ENCODE assay signal across 8 cellular contexts in genomic region chr12:53052419-53053222, GRCh38. TPM values are rescaled to one million over a fixed set of nuclear protein-coding genes. Genes with fewer than 3 reads are reported as not detected.
DNase-seq lines count a peak whose midpoint lies in the region; ATAC-seq and TF ChIP-seq lines count a peak whose summit lies in the region.

No MANE protein-coding gene starts in this region.

- TF ChIP-seq CTCF in SK-N-SH (IDR thresholded peaks at IDR 0.05) (no peak), WERI-Rb-1 (IDR thresholded peaks at IDR 0.05; ENCODE audit: low read depth, low read length) (no peak)

- H3K27me3 ChIP-seq in SK-N-SH (ENCODE audit: insufficient read depth) (no peaks in the 10 kb centered on the region), WERI-Rb-1 (ENCODE audit: insufficient read depth, low read depth, severe bottlenecking) (no peaks in the 10 kb centered on the region)

- peaks cover 18% of the 10 kb centered on the region for H3K4me1 Mint-ChIP-seq in activated T-helper 2 cell treated with anti-CD3 and anti-CD28 coated beads, Interferon-gamma antibody, Interleukin-2, Interleukin-4, amounts not matched to agents 10 μg/mL and 5 μg/mL and 100 μg/mL, durations not matched to agents 14 hours and 24 hours and 36 hours (ENCODE audit: low read depth)

- DNase-seq in GM03348 (ENCODE audit: low spot score), result peak; percentile 87
- DNase-seq in SK-N-SH, result no peak
- DNase-seq in cardiac septum (ENCODE audit: low spot score), result peak; percentile 94
- peak; percentile 59 for DNase-seq in renal cortical epithelial cell (ENCODE audit: low read depth)
- no peak for DNase-seq in activated T-helper 2 cell treated with anti-CD3 and anti-CD28 coated beads, Interferon-gamma antibody, Interleukin-2, Interleukin-4, amounts not matched to agents 10 μg/mL and 5 μg/mL and 100 μg/mL, durations not matched to agents 14 hours and 24 hours and 36 hours (ENCODE audit: low spot score)
- no peak for DNase-seq in NOMO-1 (lab: John Stamatoyannopoulos, UW; ENCODE audit: unreplicated experiment in 2 of 2)
- no peak for DNase-seq in WERI-Rb-1

- H3K9me2 ChIP-seq in SK-N-SH, result no peaks in the 10 kb centered on the region

- peak overlapping the region; percentile 99; the same call in 1 of the 2 replicates for H3K4me2 ChIP-seq in SK-N-SH

- no peak overlapping the region for H3K27ac Mint-ChIP-seq in activated T-helper 2 cell treated with anti-CD3 and anti-CD28 coated beads, Interferon-gamma antibody, Interleukin-2, Interleukin-4, amounts not matched to agents 10 μg/mL and 5 μg/mL and 100 μg/mL, durations not matched to agents 14 hours and 24 hours and 36 hours

- H3K9me3 Mint-ChIP-seq in activated T-helper 2 cell treated with anti-CD3 and anti-CD28 coated beads, Interferon-gamma antibody, Interleukin-2, Interleukin-4, amounts not matched to agents 10 μg/mL and 5 μg/mL and 100 μg/mL, durations not matched to agents 14 hours and 24 hours and 36 hours, result no peaks in the 10 kb centered on the region

- no peak overlapping the region for H3K4me3 Mint-ChIP-seq in activated T-helper 2 cell treated with anti-CD3 and anti-CD28 coated beads, Interferon-gamma antibody, Interleukin-2, Interleukin-4, amounts not matched to agents 10 μg/mL and 5 μg/mL and 100 μg/mL, durations not matched to agents 14 hours and 24 hours and 36 hours (ENCODE audit: low read depth)

- no peaks in the 10 kb centered on the region for H3K9me3 ChIP-seq in SK-N-SH
- H3K9me3 ChIP-seq in WERI-Rb-1 (ENCODE audit: severe bottlenecking), result no peaks in the 10 kb centered on the region

- no peak for TF ChIP-seq RAD21 in SK-N-SH (IDR thresholded peaks at IDR 0.05; ENCODE audit: low read length)

- H3K36me3 ChIP-seq in SK-N-SH (replicated peaks in 1 of 2; ENCODE audit: control insufficient read depth in 1 of 2, insufficient read depth in 2 of 2, low read length in 1 of 2), result peaks cover 6 to 22% of the 10 kb centered on the region in 2 experiments
- H3K36me3 ChIP-seq in WERI-Rb-1, result no peaks in the 10 kb centered on the region

- H3K27ac ChIP-seq in SK-N-SH (ENCODE audit: low read depth in 2 of 2, low read length in 1 of 2) (peak overlapping the region; percentile 35 to 98; a peak in 3 of 4 replicates), WERI-Rb-1 (no peak overlapping the region)

- H3K27me3 Mint-ChIP-seq in activated T-helper 2 cell treated with anti-CD3 and anti-CD28 coated beads, Interferon-gamma antibody, Interleukin-2, Interleukin-4, amounts not matched to agents 10 μg/mL and 5 μg/mL and 100 μg/mL, durations not matched to agents 14 hours and 24 hours and 36 hours (ENCODE audit: low read depth), result no peaks in the 10 kb centered on the region

- peaks cover 33% of the 10 kb centered on the region for H3F3A ChIP-seq in SK-N-SH (replicated peaks; ENCODE audit: insufficient read depth)

- no peaks in the 10 kb centered on the region for H3K36me3 Mint-ChIP-seq in activated T-helper 2 cell treated with anti-CD3 and anti-CD28 coated beads, Interferon-gamma antibody, Interleukin-2, Interleukin-4, amounts not matched to agents 10 μg/mL and 5 μg/mL and 100 μg/mL, durations not matched to agents 14 hours and 24 hours and 36 hours (ENCODE audit: low read depth)

- H4K20me1 ChIP-seq in SK-N-SH (ENCODE audit: insufficient read depth), result no peaks in the 10 kb centered on the region

- WGBS in SK-N-SH (ENCODE audit: low lambda C conversion rate), result 40% methylated on average over 8 of the region's 11 CpGs

- ATAC-seq in HG02981 (IDR thresholded peaks at IDR 0.05; ENCODE audit: unreplicated experiment), result no peak

- CTCF ChIA-PET in SK-N-SH (lab: Yijun Ruan, JAX), result interaction anchor here (0.8 to 13.8 kb wide), 7 partner anchors 11 to 269 kb away, joined by 3 to 182 read pairs (median 4); no protein-coding TSS in a partner anchor

- H3K4me3 ChIP-seq in SK-N-SH (ENCODE audit: low read depth in 2 of 2, low read length in 1 of 2) (peak overlapping the region in 1 of 2 experiments; percentile 13; a peak in 2 of 4 replicates), WERI-Rb-1 (ENCODE audit: low read depth, low read length) (no peak overlapping the region)

- peaks cover 39 to 63% of the 10 kb centered on the region in 2 experiments for H3K4me1 ChIP-seq in SK-N-SH (ENCODE audit: control insufficient read depth in 1 of 2, insufficient read depth in 2 of 2, low read depth in 1 of 2, low read length in 1 of 2)

- TF ChIP-seq EP300 in SK-N-SH (IDR thresholded peaks at IDR 0.05; ENCODE audit: borderline replicate concordance in 1 of 2, low read depth in 1 of 2, low read length in 1 of 2), result no peak

- POLR2A ChIA-PET in SK-N-SH (lab: Yijun Ruan, JAX), result interaction anchor here (0.6 to 0.9 kb wide), 3 partner anchors 27 to 1610 kb away, joined by 3 to 5 read pairs (median 5); partner anchors contain the start of gene SPRYD3

- H3K79me2 ChIP-seq in SK-N-SH (ENCODE audit: insufficient read depth), result peaks cover 29% of the 10 kb centered on the region

- no peak overlapping the region for H2AFZ ChIP-seq in SK-N-SH (ENCODE audit: low read depth)

- intact Hi-C loops in cardiac septum (cut with DNase I), result no loop called here
- intact Hi-C loops in activated T-helper 2 cell treated with anti-CD3 and anti-CD28 coated beads, Interferon-gamma antibody, Interleukin-2, Interleukin-4, amounts not matched to agents 10 μg/mL and 5 μg/mL and 100 μg/mL, durations not matched to agents 14 hours and 24 hours and 36 hours (cut with micrococcal nuclease), result no loop called here

- no peak overlapping the region for H3K9ac ChIP-seq in SK-N-SH

TF ChIP-seq in SK-N-SH, 30 proteins besides CTCF, POLR2A, EP300 and RAD21 (continues in another document):
- TF ChIP-seq MEF2A (IDR thresholded peaks at IDR 0.05; ENCODE audit: borderline replicate concordance, low read depth) (no peak), PBX3 (IDR thresholded peaks at IDR 0.05) (peak; percentile 60), MAX (IDR thresholded peaks at IDR 0.05; ENCODE audit: low read depth) (peak; percentile 70), JUND (IDR thresholded peaks at IDR 0.05) (no peak), CHD2 (IDR thresholded peaks at IDR 0.05; ENCODE audit: low read length, partially characterized antibody) (peak; percentile 37), NFIC (IDR thresholded peaks at IDR 0.05; ENCODE audit: borderline replicate concordance) (peak; percentile 83)

RNA-seq across cellular contexts. Expression of gene TNS2, which starts 2.8 kb away (rescaled TPM):
- polyA plus RNA-seq in SK-N-SH (2012; rRNA removed), result 32.7 and 50.0 TPM in 2 replicates
- polyA plus RNA-seq in SK-N-SH (2012; cell fraction: cytosol; rRNA removed), result 9.6 and 17.3 TPM in 2 replicates
- 225 and 321 TPM in 2 replicates for polyA plus RNA-seq in SK-N-SH (2012; cell fraction: nucleus; rRNA removed)
- total RNA-seq in cardiac septum (99.3 TPM), renal cortical epithelial cell (1.7 and 18.3 TPM in 2 replicates)
- 2.1 and 4.7 TPM in 2 replicates for total RNA-seq in activated T-helper 2 cell treated with anti-CD3 and anti-CD28 coated beads, Interferon-gamma antibody, Interleukin-2, Interleukin-4, amounts not matched to agents 10 μg/mL and 5 μg/mL and 100 μg/mL, durations not matched to agents 14 hours and 24 hours and 36 hours

RNA-seq across cellular contexts. Expression of gene SPRYD3, which starts 26.6 kb away (rescaled TPM):
- polyA plus RNA-seq in SK-N-SH (2012; rRNA removed), result 20.3 and 25.8 TPM in 2 replicates
- 14.7 and 19.4 TPM in 2 replicates for polyA plus RNA-seq in SK-N-SH (2012; cell fraction: cytosol; rRNA removed)
- 20.4 and 23.9 TPM in 2 replicates for polyA plus RNA-seq in SK-N-SH (2012; cell fraction: nucleus; rRNA removed)
- total RNA-seq in cardiac septum (63.5 TPM), renal cortical epithelial cell (13.9 and 30.6 TPM in 2 replicates)
- 35.1 and 36.2 TPM in 2 replicates for total RNA-seq in activated T-helper 2 cell treated with anti-CD3 and anti-CD28 coated beads, Interferon-gamma antibody, Interleukin-2, Interleukin-4, amounts not matched to agents 10 μg/mL and 5 μg/mL and 100 μg/mL, durations not matched to agents 14 hours and 24 hours and 36 hours

RNA-seq across cellular contexts. Expression of gene IGFBP6, which starts 44.8 kb away (rescaled TPM):
- polyA plus RNA-seq in SK-N-SH (2012; rRNA removed), result 290 and 570 TPM in 2 replicates
- 204 and 327 TPM in 2 replicates for polyA plus RNA-seq in SK-N-SH (2012; cell fraction: cytosol; rRNA removed)
- 223 and 345 TPM in 2 replicates for polyA plus RNA-seq in SK-N-SH (2012; cell fraction: nucleus; rRNA removed)
- 42.3 TPM for total RNA-seq in cardiac septum
- 76.1 and 95.0 TPM in 2 replicates for total RNA-seq in renal cortical epithelial cell
- 0.46 TPM in 1 of 2 replicates, not detected in the other for total RNA-seq in activated T-helper 2 cell treated with anti-CD3 and anti-CD28 coated beads, Interferon-gamma antibody, Interleukin-2, Interleukin-4, amounts not matched to agents 10 μg/mL and 5 μg/mL and 100 μg/mL, durations not matched to agents 14 hours and 24 hours and 36 hours

RNA-seq across cellular contexts. Expression of gene EIF4B, which starts 46.4 kb away (rescaled TPM):
- 267 and 292 TPM in 2 replicates for polyA plus RNA-seq in SK-N-SH (2012; rRNA removed)
- polyA plus RNA-seq in SK-N-SH (2012; cell fraction: cytosol; rRNA removed), result 346 and 371 TPM in 2 replicates
- 127 and 164 TPM in 2 replicates for polyA plus RNA-seq in SK-N-SH (2012; cell fraction: nucleus; rRNA removed)
- total RNA-seq in cardiac septum, result 324 TPM
- total RNA-seq in renal cortical epithelial cell, result 1,047 and 1,149 TPM in 2 replicates
- total RNA-seq in activated T-helper 2 cell treated with anti-CD3 and anti-CD28 coated beads, Interferon-gamma antibody, Interleukin-2, Interleukin-4, amounts not matched to agents 10 μg/mL and 5 μg/mL and 100 μg/mL, durations not matched to agents 14 hours and 24 hours and 36 hours, result 474 and 503 TPM in 2 replicates

RNA-seq across cellular contexts. Expression of gene SOAT2, which starts 50.7 kb away (rescaled TPM):
- 0.13 and 0.18 TPM in 2 replicates for polyA plus RNA-seq in SK-N-SH (2012; rRNA removed)
- polyA plus RNA-seq in SK-N-SH (2012; cell fraction: cytosol; rRNA removed), result 0.04 and 0.06 TPM in 2 replicates
- 0.40 and 0.58 TPM in 2 replicates for polyA plus RNA-seq in SK-N-SH (2012; cell fraction: nucleus; rRNA removed)
- total RNA-seq in cardiac septum (not detected), renal cortical epithelial cell (not detected in 2 replicates)
- not detected in 2 replicates for total RNA-seq in activated T-helper 2 cell treated with anti-CD3 and anti-CD28 coated beads, Interferon-gamma antibody, Interleukin-2, Interleukin-4, amounts not matched to agents 10 μg/mL and 5 μg/mL and 100 μg/mL, durations not matched to agents 14 hours and 24 hours and 36 hours

Comparison
In these comparisons a context has a peak if more than half of its experiments do, and no peak if none do; other contexts are left out.
1. DNase-seq: peak in GM03348 (single experiment), cardiac septum (single experiment) and renal cortical epithelial cell (single experiment); none in SK-N-SH (single experiment), activated T-helper 2 cell treated with anti-CD3 and anti-CD28 coated beads, Interferon-gamma antibody, Interleukin-2, Interleukin-4, amounts not matched to agents 10 μg/mL and 5 μg/mL and 100 μg/mL, durations not matched to agents 14 hours and 24 hours and 36 hours (single experiment), NOMO-1 (0 of 2) and WERI-Rb-1 (single experiment).
2. RNA of gene IGFBP6, which starts 44.8 kb away (total RNA-seq): 76.1 to 95.0 TPM in renal cortical epithelial cell and 42.3 TPM in cardiac septum (single experiment); 0.46 TPM in activated T-helper 2 cell treated with anti-CD3 and anti-CD28 coated beads, Interferon-gamma antibody, Interleukin-2, Interleukin-4, amounts not matched to agents 10 μg/mL and 5 μg/mL and 100 μg/mL, durations not matched to agents 14 hours and 24 hours and 36 hours; every median in the first group is over 10 times any median in the second.